18 cellular contexts compared by ENCODE assay signal in the genomic region with DNA sequence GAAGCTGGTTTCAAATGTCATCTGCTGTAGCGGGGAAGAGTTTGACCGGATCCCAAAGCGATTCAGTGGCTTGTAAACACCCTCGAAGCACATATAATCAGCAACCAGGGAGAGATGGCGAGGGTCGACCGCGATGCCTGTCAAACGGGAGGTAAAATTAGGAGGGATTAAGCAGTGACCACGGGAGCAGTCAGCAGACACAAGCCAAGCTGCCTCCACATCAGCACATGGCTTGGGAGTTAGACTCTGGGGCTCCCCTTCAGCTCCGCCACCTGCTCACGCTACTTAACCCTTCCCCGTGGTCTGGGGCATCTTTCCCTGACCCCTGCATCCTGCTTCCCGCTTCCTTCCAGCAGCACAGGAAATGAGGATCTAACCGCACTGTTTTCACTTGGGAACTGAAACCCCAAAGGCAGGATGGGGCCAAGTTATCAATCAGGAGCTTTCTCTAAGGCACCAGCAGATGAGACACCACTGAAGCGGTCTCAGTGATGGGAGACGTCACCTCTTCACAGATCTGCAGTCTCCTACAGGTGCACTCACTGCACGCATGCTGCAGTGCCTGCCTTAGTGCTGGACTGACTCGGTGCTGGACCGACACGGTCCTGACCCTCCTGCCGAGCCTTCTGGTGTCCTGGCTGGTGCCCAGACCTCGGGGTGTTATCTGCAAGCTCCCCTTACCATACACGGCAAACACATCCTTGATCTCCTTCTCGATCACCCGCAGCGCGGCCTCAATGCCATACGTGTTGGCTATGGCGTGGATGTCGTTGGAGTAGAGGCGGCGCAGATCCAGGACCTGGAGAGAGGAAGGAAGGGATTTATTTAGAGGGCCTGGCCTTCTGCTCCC.
DNase-seq lines count a peak whose midpoint lies in the region; ATAC-seq and TF ChIP-seq lines count a peak whose summit lies in the region.
"Had no signal": no experiment of that assay in that cellular context is flagged by ENCODE, and none has a peak within 500 bp of the region (broad histone marks: within the 10 kb centered on the region; RNA-seq: fewer than 3 reads in every experiment).

No MANE protein-coding gene starts in this region.

- TF ChIP-seq POLR2A in gastroesophageal sphincter (IDR thresholded peaks at IDR 0.05), result no peak

- H3K4me3 ChIP-seq in gastroesophageal sphincter, result no peak overlapping the region
- no peak overlapping the region for H3K4me3 ChIP-seq in mesenchymal stem cell (ENCODE audit: insufficient read depth in 1 of 2, low read depth in 1 of 2, low read length in 2 of 2)
- H3K4me3 ChIP-seq: esophagus squamous epithelium, mucosa of descending colon, smooth muscle cell, upper lobe of left lung had no signal

- WGBS in gastroesophageal sphincter (ENCODE audit: low coverage in 1 of 2), 2 donors, result 84% methylated on average over 9 to 19 of the region's 33 CpGs
- 81% methylated on average over 33 of the region's 33 CpGs for WGBS in mesenchymal stem cell

- no peak for TF ChIP-seq CTCF in activated CD8-positive, alpha-beta T cell treated with anti-CD3 and anti-CD28 coated beads for 36 hours (IDR thresholded peaks at IDR 0.05)
- TF ChIP-seq CTCF in gastroesophageal sphincter (IDR thresholded peaks at IDR 0.05), result no peak

- no peak overlapping the region for H3K4me3 Mint-ChIP-seq in activated CD8-positive, alpha-beta T cell treated with anti-CD3 and anti-CD28 coated beads, Interleukin-2, amount 10 ng/mL, durations not matched to agents 7 days and 5 days
- no peak overlapping the region for H3K4me3 Mint-ChIP-seq in activated CD8-positive, alpha-beta T cell treated with anti-CD3 and anti-CD28 coated beads for 36 hours
- H3K4me3 Mint-ChIP-seq: activated T-cell treated with anti-CD3 and anti-CD28 coated beads, Interleukin-2, amount 50 U/mL, for 72 hours had no signal

- CTCF ChIA-PET in activated CD8-positive, alpha-beta T cell treated with anti-CD3 and anti-CD28 coated beads, Interleukin-2, amount 10 ng/mL, durations not matched to agents 7 days and 5 days (lab: Charles Lee), result interaction anchor here (1.3 to 1.8 kb wide), 3 partner anchors 7 to 201 kb away, joined by 4 to 5 read pairs (median 5); no protein-coding TSS in a partner anchor
- CTCF ChIA-PET in activated CD8-positive, alpha-beta T cell treated with anti-CD3 and anti-CD28 coated beads for 36 hours (lab: Charles Lee), result interaction anchor here (0.5 to 1.8 kb wide), 3 partner anchors 9 to 204 kb away, joined by 3 to 4 read pairs (median 3); no protein-coding TSS in a partner anchor

- no peak for DNase-seq in activated CD8-positive, alpha-beta T cell treated with anti-CD3 and anti-CD28 coated beads, Interleukin-2, amount 10 ng/mL, durations not matched to agents 7 days and 5 days
- no peak for DNase-seq in activated CD8-positive, alpha-beta T cell treated with anti-CD3 and anti-CD28 coated beads for 36 hours
- DNase-seq in mesenchymal stem cell (peak; percentile 37), substantia nigra (lab: John Stamatoyannopoulos, UW) (peak in 3 of 49 donors; percentile 24 to 70 (median 69)), OCI-M1 (lab: John Stamatoyannopoulos, UW) (no peak), NCI-H2029 (lab: John Stamatoyannopoulos, UW) (no peak), NCI-H2081 (lab: John Stamatoyannopoulos, UW) (no peak)
- DNase-seq: activated T-cell treated with anti-CD3 and anti-CD28 coated beads, Interleukin-2, amount 50 U/mL, for 72 hours; DMS79 treated with DMSO at 0.1 percent for 48 hours; esophagus squamous epithelium; mucosa of descending colon; NCI-H1092; NCI-H69; upper lobe of left lung had no signal

- no peak overlapping the region for H3K23ac ChIP-seq in mesenchymal stem cell (ENCODE audit: low read length in 2 of 2)

- no peak overlapping the region for H2AK5ac ChIP-seq in mesenchymal stem cell (ENCODE audit: low read length, severe bottlenecking)

- H4K91ac ChIP-seq in mesenchymal stem cell (ENCODE audit: low read length), result peak overlapping the region; percentile 31

- POLR2A ChIA-PET in activated CD8-positive, alpha-beta T cell treated with anti-CD3 and anti-CD28 coated beads, Interleukin-2, amount 10 ng/mL, durations not matched to agents 7 days and 5 days (lab: Charles Lee), result interaction anchor here (1.1 kb wide), 1 partner anchor 10 kb away, joined by 4 read pairs; no protein-coding TSS in a partner anchor
- POLR2A ChIA-PET in activated CD8-positive, alpha-beta T cell treated with anti-CD3 and anti-CD28 coated beads for 36 hours (lab: Charles Lee), result interaction anchor here (1.1 kb wide), 1 partner anchor 9 kb away, joined by 3 read pairs; no protein-coding TSS in a partner anchor

- H2BK120ac ChIP-seq in mesenchymal stem cell (ENCODE audit: low read depth, low read length), result no peak overlapping the region

- no peak overlapping the region for H4K8ac ChIP-seq in mesenchymal stem cell (ENCODE audit: low read length)

- H3K36me3 ChIP-seq in gastroesophageal sphincter, result peaks cover 0 to 89% of the 10 kb centered on the region in 2 donors
- H3K36me3 ChIP-seq in mesenchymal stem cell (ENCODE audit: control insufficient read depth in 1 of 2, insufficient read depth in 2 of 2, low read depth in 1 of 2, low read length in 2 of 2), result peaks cover 81 to 92% of the 10 kb centered on the region in 2 experiments

- peaks cover 78% of the 10 kb centered on the region for H3K36me3 Mint-ChIP-seq in activated CD8-positive, alpha-beta T cell treated with anti-CD3 and anti-CD28 coated beads, Interleukin-2, amount 10 ng/mL, durations not matched to agents 7 days and 5 days (ENCODE audit: low read depth)
- peaks cover 66% of the 10 kb centered on the region for H3K36me3 Mint-ChIP-seq in activated CD8-positive, alpha-beta T cell treated with anti-CD3 and anti-CD28 coated beads for 36 hours (ENCODE audit: low read depth)

- no peak for TF ChIP-seq EP300 in gastroesophageal sphincter (IDR thresholded peaks at IDR 0.05)

- H3K27me3 ChIP-seq in gastroesophageal sphincter, result no peaks in the 10 kb centered on the region
- no peaks in the 10 kb centered on the region for H3K27me3 ChIP-seq in mesenchymal stem cell (ENCODE audit: control insufficient read depth in 1 of 2, insufficient read depth in 1 of 2, low read length in 2 of 2)
- H3K27me3 ChIP-seq: esophagus squamous epithelium, upper lobe of left lung had no signal

- peaks cover under 1% of the 10 kb centered on the region for H3K79me1 ChIP-seq in mesenchymal stem cell (replicated peaks; ENCODE audit: low read length, poor library complexity, severe bottlenecking)

- H3K9ac ChIP-seq in mesenchymal stem cell (ENCODE audit: low read length), result no peak overlapping the region

- no peak overlapping the region for H2AFZ ChIP-seq in mesenchymal stem cell (ENCODE audit: low read depth, low read length)

- ATAC-seq in activated CD8-positive, alpha-beta T cell treated with anti-CD3 and anti-CD28 coated beads, Interleukin-2, amount 10 ng/mL, durations not matched to agents 7 days and 5 days, result no peak
- no peak for ATAC-seq in activated CD8-positive, alpha-beta T cell treated with anti-CD3 and anti-CD28 coated beads for 36 hours
- ATAC-seq in gastroesophageal sphincter, result no peak
- ATAC-seq: activated T-cell treated with anti-CD3 and anti-CD28 coated beads, Interleukin-2, amount 50 U/mL, for 72 hours; mucosa of descending colon had no signal

- no peak overlapping the region for H3K18ac ChIP-seq in mesenchymal stem cell (ENCODE audit: low read depth in 1 of 2, low read length in 2 of 2)

- peak overlapping the region; percentile 34 for H3K27ac Mint-ChIP-seq in activated CD8-positive, alpha-beta T cell treated with anti-CD3 and anti-CD28 coated beads, Interleukin-2, amount 10 ng/mL, durations not matched to agents 7 days and 5 days
- no peak overlapping the region for H3K27ac Mint-ChIP-seq in activated CD8-positive, alpha-beta T cell treated with anti-CD3 and anti-CD28 coated beads for 36 hours
- H3K27ac Mint-ChIP-seq: activated T-cell treated with anti-CD3 and anti-CD28 coated beads, Interleukin-2, amount 50 U/mL, for 72 hours had no signal

- H3K27ac ChIP-seq in gastroesophageal sphincter (peak overlapping the region in 3 of 4 donors; percentile 4 to 37 (median 4)), mesenchymal stem cell (ENCODE audit: low read length, poor library complexity, severe bottlenecking) (no peak overlapping the region), substantia nigra (ENCODE audit: low read depth, low read length, poor library complexity, severe bottlenecking) (peak overlapping the region; percentile 85)
- H3K27ac ChIP-seq: 22Rv1, C4-2B, upper lobe of left lung had no signal

- H3K4me2 ChIP-seq in mesenchymal stem cell (ENCODE audit: low read length, poor library complexity, severe bottlenecking), result no peak overlapping the region
- H3K4me2 ChIP-seq: smooth muscle cell had no signal

- peaks cover 0 to 14% (median 3%) of the 10 kb centered on the region in 3 donors for H3K4me1 ChIP-seq in gastroesophageal sphincter
- H3K4me1 ChIP-seq in mesenchymal stem cell (ENCODE audit: control insufficient read depth, insufficient read depth, low read depth, low read length), result peaks cover 3% of the 10 kb centered on the region
- H3K4me1 ChIP-seq: esophagus squamous epithelium had no signal

- no peaks in the 10 kb centered on the region for H3K9me3 ChIP-seq in gastroesophageal sphincter
- no peaks in the 10 kb centered on the region for H3K9me3 ChIP-seq in mesenchymal stem cell (ENCODE audit: control insufficient read depth, low read length)
- H3K9me3 ChIP-seq: esophagus squamous epithelium, mucosa of descending colon, upper lobe of left lung had no signal

- H2BK15ac ChIP-seq in mesenchymal stem cell (ENCODE audit: low read depth, poor library complexity, severe bottlenecking), result no peak overlapping the region

- H3K4ac ChIP-seq in mesenchymal stem cell (ENCODE audit: low read depth in 1 of 2, low read length in 2 of 2), result no peak overlapping the region

- peaks cover 22% of the 10 kb centered on the region for H3K4me1 Mint-ChIP-seq in activated CD8-positive, alpha-beta T cell treated with anti-CD3 and anti-CD28 coated beads, Interleukin-2, amount 10 ng/mL, durations not matched to agents 7 days and 5 days (ENCODE audit: low read depth)
- peaks cover 7% of the 10 kb centered on the region for H3K4me1 Mint-ChIP-seq in activated CD8-positive, alpha-beta T cell treated with anti-CD3 and anti-CD28 coated beads for 36 hours (ENCODE audit: low read depth)

- intact Hi-C loops in activated CD8-positive, alpha-beta T cell treated with anti-CD3 and anti-CD28 coated beads for 36 hours (cut with micrococcal nuclease), result no loop called here

- no peaks in the 10 kb centered on the region for H3K9me3 Mint-ChIP-seq in activated CD8-positive, alpha-beta T cell treated with anti-CD3 and anti-CD28 coated beads, Interleukin-2, amount 10 ng/mL, durations not matched to agents 7 days and 5 days (ENCODE audit: insufficient read depth)
- H3K9me3 Mint-ChIP-seq in activated CD8-positive, alpha-beta T cell treated with anti-CD3 and anti-CD28 coated beads for 36 hours, result no peaks in the 10 kb centered on the region
- H3K9me3 Mint-ChIP-seq: activated T-cell treated with anti-CD3 and anti-CD28 coated beads, Interleukin-2, amount 50 U/mL, for 72 hours had no signal

- peak overlapping the region in 1 of 2 experiments; percentile 47 for H2BK12ac ChIP-seq in mesenchymal stem cell (ENCODE audit: low read length in 2 of 2)

- no peak overlapping the region for H3K14ac ChIP-seq in mesenchymal stem cell (ENCODE audit: low read length in 2 of 2)

- H2BK5ac ChIP-seq in mesenchymal stem cell (ENCODE audit: low read depth, low read length, poor library complexity, severe bottlenecking), result no peak overlapping the region

- no peaks in the 10 kb centered on the region for H3K27me3 Mint-ChIP-seq in activated CD8-positive, alpha-beta T cell treated with anti-CD3 and anti-CD28 coated beads, Interleukin-2, amount 10 ng/mL, durations not matched to agents 7 days and 5 days (ENCODE audit: low read depth)
- H3K27me3 Mint-ChIP-seq in activated CD8-positive, alpha-beta T cell treated with anti-CD3 and anti-CD28 coated beads for 36 hours, result no peaks in the 10 kb centered on the region
